23 cellular contexts compared by ENCODE assay signal in the genomic region with DNA sequence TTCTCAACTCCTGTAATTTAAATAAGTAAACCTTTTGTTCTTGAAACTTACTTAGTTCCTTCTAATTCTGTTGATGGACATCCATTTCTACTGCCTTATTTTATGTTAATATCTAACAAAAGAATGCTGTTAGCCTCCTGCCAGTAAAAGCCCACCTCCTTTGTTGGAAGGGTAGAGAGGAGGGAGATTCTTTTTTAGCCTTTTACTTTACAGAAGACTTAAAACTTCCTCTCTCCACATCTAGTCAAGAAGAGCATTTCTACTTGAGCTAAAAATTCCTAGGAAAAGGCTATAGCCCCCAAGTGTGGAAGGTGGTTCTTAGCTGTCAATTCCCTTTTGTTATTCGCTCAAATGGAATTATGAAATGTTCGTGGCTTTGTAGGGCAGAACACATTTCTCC.
DNase-seq lines count a peak whose midpoint lies in the region; ATAC-seq and TF ChIP-seq lines count a peak whose summit lies in the region.
"Had no signal": no experiment of that assay in that cellular context is flagged by ENCODE, and none has a peak within 500 bp of the region (broad histone marks: within the 10 kb centered on the region; RNA-seq: fewer than 3 reads in every experiment).

No MANE protein-coding gene starts in this region.

- 0% methylated on average over 2 of the region's 2 CpGs for WGBS in mammary epithelial cell (ENCODE audit: low coverage, missing lambda C conversion rate)
- 4 to 6% methylated on average over 2 of the region's 2 CpGs for WGBS in GM23248 (ENCODE audit: low coverage in 1 of 2, low lambda C conversion rate in 2 of 2, missing lambda C conversion rate in 2 of 2), 2 experiments

- H3K9me3 ChIP-seq in iPS-18a (ENCODE audit: control insufficient read depth, low read depth, low read length) (peaks cover 9% of the 10 kb centered on the region), neural cell (ENCODE audit: low read length) (no peaks in the 10 kb centered on the region), mammary epithelial cell (replicated peaks; ENCODE audit: insufficient read depth, low read length) (peaks cover 4% of the 10 kb centered on the region), GM23248 (ENCODE audit: low read depth) (no peaks in the 10 kb centered on the region)
- H3K9me3 ChIP-seq: BE2C had no signal

- H3K4me2 ChIP-seq in neural cell (ENCODE audit: low read length), result no peak overlapping the region
- no peak overlapping the region for H3K4me2 ChIP-seq in mammary epithelial cell (ENCODE audit: insufficient read depth, low read depth, low read length)
- H3K4me2 ChIP-seq in GM23248 (ENCODE audit: unreplicated experiment), result no peak overlapping the region

- peak overlapping the region; percentile 97; the same call in 1 of the 2 replicates for H3K27ac Mint-ChIP-seq in WTC11

- H3K9me2 ChIP-seq in neural cell (ENCODE audit: insufficient read depth, low read length) (no peaks in the 10 kb centered on the region), GM23248 (ENCODE audit: insufficient read depth) (no peaks in the 10 kb centered on the region)

- POLR2A ChIA-PET in WTC11 (lab: Charles Lee), result no interaction called here

- no peaks in the 10 kb centered on the region for H4K20me1 ChIP-seq in neural cell (ENCODE audit: insufficient read depth)
- no peaks in the 10 kb centered on the region for H4K20me1 ChIP-seq in mammary epithelial cell (ENCODE audit: insufficient read depth, low read length)
- no peaks in the 10 kb centered on the region for H4K20me1 ChIP-seq in GM23248 (ENCODE audit: insufficient read depth)

- no peak overlapping the region; the same call in 1 of the 2 replicates for H3K4me3 Mint-ChIP-seq in WTC11

- H3K27me3 Mint-ChIP-seq in WTC11 (ENCODE audit: low read depth), result no peaks in the 10 kb centered on the region

- peaks cover 34% of the 10 kb centered on the region for H3K4me1 Mint-ChIP-seq in WTC11

- H3K9ac ChIP-seq in iPS-18a (ENCODE audit: low read length), result no peak overlapping the region
- no peak overlapping the region for H3K9ac ChIP-seq in neural cell (ENCODE audit: low read length)
- H3K9ac ChIP-seq in mammary epithelial cell (ENCODE audit: insufficient read depth, low read length), result no peak overlapping the region
- H3K9ac ChIP-seq in GM23248, result no peak overlapping the region

- dilution Hi-C loops in mammary epithelial cell (cut with HindIII; ENCODE audit: low sequenced_read_pairs), result no loop called here

- TF ChIP-seq EP300 in neural cell (conservative IDR thresholded peaks at IDR 0.05; ENCODE audit: poor library complexity, severe bottlenecking), result no peak

- no peaks in the 10 kb centered on the region for H3K36me3 Mint-ChIP-seq in WTC11

- BruUV-seq in mammary epithelial cell (replicated peaks; lab: Mats Ljungman, UMichigan), result no TSS peak

- H3F3A ChIP-seq in neural cell (ENCODE audit: insufficient read depth, low read length, poor library complexity, severe bottlenecking), result no peaks in the 10 kb centered on the region
- no peaks in the 10 kb centered on the region for H3F3A ChIP-seq in GM23248 (ENCODE audit: insufficient read depth)

- H3K79me2 ChIP-seq in neural cell (replicated peaks; ENCODE audit: insufficient read depth, low read length) (no peaks in the 10 kb centered on the region), mammary epithelial cell (ENCODE audit: insufficient read depth, low read length) (no peaks in the 10 kb centered on the region), GM23248 (ENCODE audit: insufficient read depth) (no peaks in the 10 kb centered on the region)

- no peak for TF ChIP-seq CTCF in WTC11 (IDR thresholded peaks at IDR 0.05)
- no peak for TF ChIP-seq CTCF in neural cell (IDR thresholded peaks at IDR 0.05; ENCODE audit: poor library complexity, severe bottlenecking)
- TF ChIP-seq CTCF in mammary epithelial cell (conservative IDR thresholded peaks at IDR 0.05 in 1 of 2, IDR thresholded peaks at IDR 0.05 in 1 of 2; ENCODE audit: extremely low read depth in 1 of 2, insufficient read depth in 1 of 2, low read depth in 1 of 2, low read length in 2 of 2), result no peak

- no peak overlapping the region for H3K4me3 ChIP-seq in H7 (ENCODE audit: insufficient read depth, low read depth, low read length)
- H3K4me3 ChIP-seq in iPS-18a (ENCODE audit: low read length), result peak overlapping the region; percentile 40
- H3K4me3 ChIP-seq in neural cell (ENCODE audit: low read length), result peak overlapping the region; percentile 21
- H3K4me3 ChIP-seq in mammary epithelial cell (replicated peaks in 1 of 3; ENCODE audit: insufficient read depth in 1 of 3, low read depth in 2 of 3, low read length in 3 of 3), result no peak overlapping the region
- no peak overlapping the region for H3K4me3 ChIP-seq in GM23248

- TF ChIP-seq RAD21 in neural cell (conservative IDR thresholded peaks at IDR 0.05), result no peak

- H2AFZ ChIP-seq in neural cell (ENCODE audit: low read depth, low read length) (no peak overlapping the region), mammary epithelial cell (ENCODE audit: low read depth, low read length) (no peak overlapping the region), GM23248 (no peak overlapping the region)

- H3K27ac ChIP-seq in iPS-18a (ENCODE audit: low read length) (no peak overlapping the region), neural cell (ENCODE audit: low read length) (no peak overlapping the region), mammary epithelial cell (ENCODE audit: insufficient read depth, low read depth, low read length) (no peak overlapping the region), GM23248 (no peak overlapping the region)
- H3K27ac ChIP-seq: RWPE1 had no signal

- ATAC-seq in WTC11, result peak; percentile 67
- ATAC-seq: Panc1 had no signal

- H3K9me3 Mint-ChIP-seq in WTC11, result no peaks in the 10 kb centered on the region

- H3K27me3 ChIP-seq in H7 (ENCODE audit: control insufficient read depth, insufficient read depth, low read length) (no peaks in the 10 kb centered on the region), iPS-18a (ENCODE audit: control insufficient read depth, insufficient read depth, low read length) (no peaks in the 10 kb centered on the region), neural cell (ENCODE audit: insufficient read depth, low read depth, low read length) (no peaks in the 10 kb centered on the region), mammary epithelial cell (ENCODE audit: insufficient read depth, low read length) (no peaks in the 10 kb centered on the region), GM23248 (replicated peaks; ENCODE audit: insufficient read depth) (no peaks in the 10 kb centered on the region)
- H3K27me3 ChIP-seq: BE2C had no signal

- peak; percentile 42 for DNase-seq in H7
- DNase-seq in WTC11 (ENCODE audit: low spot score), result no peak
- DNase-seq in mammary epithelial cell, result no peak
- no peak for DNase-seq in DMS 273 treated with DMSO at 0.1 percent for 48 hours (lab: John Stamatoyannopoulos, UW)
- no peak for DNase-seq in kidney glomerular epithelial cell (lab: John Stamatoyannopoulos, UW)
- no peak for DNase-seq in GM23248
- DNase-seq: 8988T, ACHN, BE2C, Calu3, DMS53, NCI-H1048, NCI-H1417 treated with DMSO at 0.1 percent for 48 hours, NCI-H1694 treated with DMSO at 0.1 percent for 48 hours, NCI-H2081, NCI-H226, NCI-H510A, NCI-H69, SHP77 had no signal

- H3K36me3 ChIP-seq in H7 (replicated peaks; ENCODE audit: control insufficient read depth, insufficient read depth, low read length) (no peaks in the 10 kb centered on the region), iPS-18a (ENCODE audit: control insufficient read depth, low read depth, low read length) (no peaks in the 10 kb centered on the region), neural cell (ENCODE audit: insufficient read depth, low read length) (no peaks in the 10 kb centered on the region), mammary epithelial cell (ENCODE audit: insufficient read depth, low read length) (no peaks in the 10 kb centered on the region), GM23248 (ENCODE audit: low read depth) (no peaks in the 10 kb centered on the region)
- H3K36me3 ChIP-seq: BE2C had no signal

- in situ Hi-C loops in mammary epithelial cell (cut with MboI; ENCODE audit: low sequenced_read_pairs in 2 of 2) (no loop called here), GM23248 (cut with MboI) (no loop called here)

- CTCF ChIA-PET in WTC11 (lab: Charles Lee) (no interaction called here), mammary epithelial cell (lab: Charles Lee; ENCODE audit: low non-redundant PET) (no interaction called here)

- intact Hi-C loops in mammary epithelial cell (cut with micrococcal nuclease), result no loop called here

- peaks cover 20% of the 10 kb centered on the region for H3K4me1 ChIP-seq in iPS-18a (ENCODE audit: control insufficient read depth, low read depth, low read length)
- H3K4me1 ChIP-seq in mammary epithelial cell (ENCODE audit: insufficient read depth, low read length), result no peaks in the 10 kb centered on the region
- H3K4me1 ChIP-seq in GM23248 (ENCODE audit: insufficient read depth), result no peaks in the 10 kb centered on the region
- H3K4me1 ChIP-seq: BE2C had no signal

TF ChIP-seq in WTC11, 78 proteins besides CTCF, POLR2A, EP300 and RAD21 (continues in another document):
- TF ChIP-seq ZNF219 (CRISPR knock-in tag; IDR thresholded peaks at IDR 0.05; ENCODE audit: borderline replicate concordance) (no peak), JAZF1 (CRISPR knock-in tag; IDR thresholded peaks at IDR 0.05) (no peak)
- TF ChIP-seq, protein P1, sequence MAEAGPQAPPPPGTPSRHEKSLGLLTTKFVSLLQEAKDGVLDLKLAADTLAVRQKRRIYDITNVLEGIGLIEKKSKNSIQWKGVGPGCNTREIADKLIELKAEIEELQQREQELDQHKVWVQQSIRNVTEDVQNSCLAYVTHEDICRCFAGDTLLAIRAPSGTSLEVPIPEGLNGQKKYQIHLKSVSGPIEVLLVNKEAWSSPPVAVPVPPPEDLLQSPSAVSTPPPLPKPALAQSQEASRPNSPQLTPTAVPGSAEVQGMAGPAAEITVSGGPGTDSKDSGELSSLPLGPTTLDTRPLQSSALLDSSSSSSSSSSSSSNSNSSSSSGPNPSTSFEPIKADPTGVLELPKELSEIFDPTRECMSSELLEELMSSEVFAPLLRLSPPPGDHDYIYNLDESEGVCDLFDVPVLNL (CRISPR knock-in tag; IDR thresholded peaks at IDR 0.05; ENCODE audit: borderline replicate concordance, low read depth), result no peak

TF ChIP-seq in neural cell, 6 proteins besides CTCF, POLR2A, EP300 and RAD21 (continues in another document):
- no peak for TF ChIP-seq SMC3 (conservative IDR thresholded peaks at IDR 0.05; ENCODE audit: poor library complexity)

Comparison
In these comparisons a context has a peak if more than half of its experiments do, and no peak if none do; other contexts are left out.
1. H3K4me3 ChIP-seq: peak in iPS-18a (single experiment) and neural cell (single experiment); none in H7 (single experiment), mammary epithelial cell (0 of 3) and GM23248 (single experiment).